Comparison of ENCODE assay signal across 10 cellular contexts in the genomic region with DNA sequence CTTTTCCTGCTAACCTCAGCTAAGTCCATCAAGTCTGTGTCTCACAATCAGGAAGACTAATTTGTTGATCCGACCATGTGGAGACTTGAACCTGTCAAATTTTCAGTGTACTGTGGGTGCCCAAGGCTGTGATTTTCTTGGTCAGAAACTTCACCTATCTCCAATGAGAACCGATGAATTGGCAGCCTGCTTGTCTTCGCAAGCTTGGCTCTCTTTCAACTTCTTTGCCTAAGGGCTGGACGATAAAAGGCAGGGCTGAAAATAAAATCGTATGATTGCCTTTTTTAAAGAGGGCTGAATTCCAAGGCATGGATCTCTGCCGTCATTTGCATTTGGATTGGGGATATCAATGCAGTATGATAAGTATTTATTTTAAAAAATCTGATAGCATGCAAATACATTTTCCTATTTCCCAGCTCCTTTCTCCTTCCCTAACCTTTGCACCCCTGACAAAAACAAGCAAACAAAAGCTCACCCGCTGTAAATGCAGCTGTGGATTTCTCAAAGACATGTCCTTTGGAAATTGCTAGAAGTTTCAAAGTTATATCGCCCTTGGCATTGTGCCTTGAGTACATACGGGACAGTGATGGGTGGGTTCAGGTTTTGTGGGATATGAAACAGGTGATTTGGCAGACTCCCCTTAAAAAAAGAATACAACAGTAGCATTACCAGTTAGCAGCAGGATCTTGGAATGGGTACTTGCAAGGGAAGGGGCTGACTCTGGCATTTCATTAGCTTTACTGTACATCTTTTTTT.
"Had no signal": no experiment of that assay in that cellular context is flagged by ENCODE, and none has a peak within 500 bp of the region (broad histone marks: within the 10 kb centered on the region; RNA-seq: fewer than 3 reads in every experiment).

No MANE protein-coding gene starts in this region.

- H3K27ac ChIP-seq: GM23248 had no signal

- H3K4me3 ChIP-seq: GM23248, GM23338, HAP-1 had no signal

- H3K4me1 ChIP-seq: HAP-1 had no signal

- DNase-seq: GM23248, GOT3, H9, HCEC 1CT, HFFc6 had no signal

- FAIRE-seq: H1, H54 had no signal

- H3K36me3 ChIP-seq: HAP-1 had no signal

- ATAC-seq: GM23338, HCT116 had no signal
